In genomic region chr11:11961399-11962028, GRCh38 we compare ENCODE assay signal across 18 cellular contexts. TPM values are rescaled to one million over a fixed set of nuclear protein-coding genes. Genes with fewer than 3 reads are reported as not detected.
DNase-seq lines count a peak whose midpoint lies in the region; ATAC-seq and TF ChIP-seq lines count a peak whose summit lies in the region.
"Had no signal": no experiment of that assay in that cellular context is flagged by ENCODE, and none has a peak within 500 bp of the region (broad histone marks: within the 10 kb centered on the region; RNA-seq: fewer than 3 reads in every experiment).

No MANE protein-coding gene starts in this region.

- peaks cover 36% of the 10 kb centered on the region for H3K36me3 Mint-ChIP-seq in activated CD8-positive, alpha-beta T cell treated with anti-CD3 and anti-CD28 coated beads, Interleukin-2, amount 10 ng/mL, durations not matched to agents 7 days and 5 days (ENCODE audit: low read depth)
- peaks cover 5% of the 10 kb centered on the region for H3K36me3 Mint-ChIP-seq in activated CD8-positive, alpha-beta T cell treated with anti-CD3 and anti-CD28 coated beads for 36 hours (ENCODE audit: low read depth)
- H3K36me3 Mint-ChIP-seq in GM23338 (ENCODE audit: low read depth), result peaks cover 4% of the 10 kb centered on the region; the same call in 1 of the 3 replicates

- 88 to 98% (median 96%) methylated on average over 3 of the region's 3 CpGs for WGBS in spleen, 5 donors

- H3K27me3 ChIP-seq in GM23338 (ENCODE audit: insufficient read depth) (no peaks in the 10 kb centered on the region), spleen (replicated peaks in 1 of 7) (peaks cover 0 to 10% (median 0%) of the 10 kb centered on the region in 7 donors)
- H3K27me3 ChIP-seq: adrenal gland, breast epithelium, testis had no signal

- no peak overlapping the region for H2AFZ ChIP-seq in GM23338

- H4K20me1 ChIP-seq in GM23338 (replicated peaks; ENCODE audit: insufficient read depth), result no peaks in the 10 kb centered on the region

- H3K4me2 ChIP-seq in GM23338, result no peak overlapping the region

- H3K4me1 Mint-ChIP-seq in activated CD8-positive, alpha-beta T cell treated with anti-CD3 and anti-CD28 coated beads, Interleukin-2, amount 10 ng/mL, durations not matched to agents 7 days and 5 days (ENCODE audit: low read depth), result peaks cover 43% of the 10 kb centered on the region
- peaks cover 24% of the 10 kb centered on the region for H3K4me1 Mint-ChIP-seq in activated CD8-positive, alpha-beta T cell treated with anti-CD3 and anti-CD28 coated beads for 36 hours (ENCODE audit: low read depth)
- H3K4me1 Mint-ChIP-seq in GM23338, result peaks cover 3% of the 10 kb centered on the region; the same call in 2 of the 3 replicates

- H3K79me2 ChIP-seq in GM23338 (replicated peaks; ENCODE audit: insufficient read depth), result no peaks in the 10 kb centered on the region

- peak overlapping the region; percentile 81 for H3K27ac Mint-ChIP-seq in activated CD8-positive, alpha-beta T cell treated with anti-CD3 and anti-CD28 coated beads, Interleukin-2, amount 10 ng/mL, durations not matched to agents 7 days and 5 days
- no peak overlapping the region for H3K27ac Mint-ChIP-seq in activated CD8-positive, alpha-beta T cell treated with anti-CD3 and anti-CD28 coated beads for 36 hours
- H3K27ac Mint-ChIP-seq in GM23338, result no peak overlapping the region

- H3K36me3 ChIP-seq in GM23338 (ENCODE audit: insufficient read depth) (no peaks in the 10 kb centered on the region), spleen (peaks cover 0 to 24% (median 8%) of the 10 kb centered on the region in 6 donors)

- H3K9me3 Mint-ChIP-seq in activated CD8-positive, alpha-beta T cell treated with anti-CD3 and anti-CD28 coated beads, Interleukin-2, amount 10 ng/mL, durations not matched to agents 7 days and 5 days (ENCODE audit: insufficient read depth), result peaks cover 5% of the 10 kb centered on the region
- no peaks in the 10 kb centered on the region for H3K9me3 Mint-ChIP-seq in activated CD8-positive, alpha-beta T cell treated with anti-CD3 and anti-CD28 coated beads for 36 hours
- no peaks in the 10 kb centered on the region for H3K9me3 Mint-ChIP-seq in GM23338

- H3K9me3 ChIP-seq in spleen, result no peaks in the 10 kb centered on the region
- H3K9me3 ChIP-seq: adrenal gland, breast epithelium, testis had no signal

- no peak for TF ChIP-seq POLR2A in spleen (IDR thresholded peaks at IDR 0.05)

- CTCF ChIA-PET in activated CD8-positive, alpha-beta T cell treated with anti-CD3 and anti-CD28 coated beads, Interleukin-2, amount 10 ng/mL, durations not matched to agents 7 days and 5 days (lab: Charles Lee), result interaction anchor here (0.9 to 1.4 kb wide), 4 partner anchors 12 to 320 kb away, joined by 3 to 4 read pairs (median 4); no protein-coding TSS in a partner anchor
- CTCF ChIA-PET in activated CD8-positive, alpha-beta T cell treated with anti-CD3 and anti-CD28 coated beads for 36 hours (lab: Charles Lee), result interaction anchor here (0.8 to 1.6 kb wide), 4 partner anchors 40 to 162 kb away, joined by 3 to 8 read pairs (median 3); no protein-coding TSS in a partner anchor

- no peak for ATAC-seq in activated CD8-positive, alpha-beta T cell treated with anti-CD3 and anti-CD28 coated beads, Interleukin-2, amount 10 ng/mL, durations not matched to agents 7 days and 5 days
- no peak for ATAC-seq in activated CD8-positive, alpha-beta T cell treated with anti-CD3 and anti-CD28 coated beads for 36 hours
- ATAC-seq in GM23338 (no peak; the same call in 2 of the 3 replicates), GM21526 (IDR thresholded peaks at IDR 0.05; ENCODE audit: low FRiP score, unreplicated experiment) (no peak), HG03159 (IDR thresholded peaks at IDR 0.05; ENCODE audit: unreplicated experiment) (no peak)

- no peak for TF ChIP-seq CTCF in activated CD8-positive, alpha-beta T cell treated with anti-CD3 and anti-CD28 coated beads for 36 hours (IDR thresholded peaks at IDR 0.05)
- TF ChIP-seq CTCF in GM23338 (conservative IDR thresholded peaks at IDR 0.05; ENCODE audit: low read depth in 2 of 2), result no peak
- TF ChIP-seq CTCF in epithelial cell of esophagus (IDR thresholded peaks at IDR 0.05; ENCODE audit: insufficient read depth, low read depth, low read length, missing control alignments), result no peak
- no peak for TF ChIP-seq CTCF in spleen (IDR thresholded peaks at IDR 0.05 in 8 of 11, conservative IDR thresholded peaks at IDR 0.05 in 3 of 11)

- H3K4me3 Mint-ChIP-seq in activated CD8-positive, alpha-beta T cell treated with anti-CD3 and anti-CD28 coated beads, Interleukin-2, amount 10 ng/mL, durations not matched to agents 7 days and 5 days, result peak overlapping the region; percentile 37
- no peak overlapping the region for H3K4me3 Mint-ChIP-seq in activated CD8-positive, alpha-beta T cell treated with anti-CD3 and anti-CD28 coated beads for 36 hours
- H3K4me3 Mint-ChIP-seq in GM23338, result no peak overlapping the region
- H3K4me3 Mint-ChIP-seq: CD14-positive monocyte had no signal

- H3K27ac ChIP-seq in GM23338 (ENCODE audit: low read depth) (no peak overlapping the region), spleen (peak overlapping the region in 1 of 8 donors; percentile 56)
- H3K27ac ChIP-seq: adrenal gland, breast epithelium, testis had no signal

- no peaks in the 10 kb centered on the region for H3K9me2 ChIP-seq in GM23338 (ENCODE audit: insufficient read depth)

- H3K4me1 ChIP-seq in GM23338 (ENCODE audit: insufficient read depth) (0 out of 2 replicates have a peak, but pooled peaks cover 2% of the 10 kb centered on the region), spleen (peaks cover 0 to 20% (median 5%) of the 10 kb centered on the region in 6 donors)
- H3K4me1 ChIP-seq: adrenal gland, breast epithelium had no signal

- H3K27me3 Mint-ChIP-seq in activated CD8-positive, alpha-beta T cell treated with anti-CD3 and anti-CD28 coated beads, Interleukin-2, amount 10 ng/mL, durations not matched to agents 7 days and 5 days (ENCODE audit: low read depth), result peaks cover 8% of the 10 kb centered on the region
- no peaks in the 10 kb centered on the region for H3K27me3 Mint-ChIP-seq in activated CD8-positive, alpha-beta T cell treated with anti-CD3 and anti-CD28 coated beads for 36 hours
- H3K27me3 Mint-ChIP-seq in GM23338 (ENCODE audit: insufficient read depth, low read depth, poor library complexity), result peaks cover 8% of the 10 kb centered on the region

- POLR2A ChIA-PET in activated CD8-positive, alpha-beta T cell treated with anti-CD3 and anti-CD28 coated beads, Interleukin-2, amount 10 ng/mL, durations not matched to agents 7 days and 5 days (lab: Charles Lee), result interaction anchor here (1.0 kb wide), 1 partner anchor 12 kb away, joined by 3 read pairs; no protein-coding TSS in a partner anchor
- POLR2A ChIA-PET in activated CD8-positive, alpha-beta T cell treated with anti-CD3 and anti-CD28 coated beads for 36 hours (lab: Charles Lee), result no interaction called here

- no peak for DNase-seq in activated CD8-positive, alpha-beta T cell treated with anti-CD3 and anti-CD28 coated beads, Interleukin-2, amount 10 ng/mL, durations not matched to agents 7 days and 5 days
- DNase-seq in activated CD8-positive, alpha-beta T cell treated with anti-CD3 and anti-CD28 coated beads for 36 hours, result no peak
- peak; percentile 17 for DNase-seq in GM23338 (ENCODE audit: low spot score)
- DNase-seq in epithelial cell of esophagus (ENCODE audit: low read depth), result peak; percentile 64
- peak; percentile 23 for DNase-seq in spleen
- DNase-seq: activated CD4-positive, alpha-beta T cell treated with anti-CD3 and anti-CD28 coated beads for 1 hour; DMS79; HCEC 1CT; hippocampal formation; mesenchymal stem cell; NCI-H524; SW 1271; testis had no signal

- intact Hi-C loops in activated CD8-positive, alpha-beta T cell treated with anti-CD3 and anti-CD28 coated beads for 36 hours (cut with micrococcal nuclease), result loop anchor here (10.0 kb wide), 1 partner anchor 167 kb away; no protein-coding TSS in a partner anchor
- intact Hi-C loops in spleen (cut with DNase I; ENCODE audit: low total_unique reads), result no loop called here

- H3K4me3 ChIP-seq in GM23338 (no peak overlapping the region), epithelial cell of esophagus (ENCODE audit: low read length) (no peak overlapping the region), spleen (no peak overlapping the region)
- H3K4me3 ChIP-seq: adrenal gland, breast epithelium, testis had no signal

- H3F3A ChIP-seq in GM23338 (replicated peaks; ENCODE audit: low read depth), result no peaks in the 10 kb centered on the region

TF ChIP-seq in GM23338, 12 proteins besides CTCF, POLR2A, EP300 and RAD21 (continues in another document):
- TF ChIP-seq ZNF331 (CRISPR knock-in tag; IDR thresholded peaks at IDR 0.05; ENCODE audit: low read depth) (no peak), CREB1 (CRISPR knock-in tag; IDR thresholded peaks at IDR 0.05; ENCODE audit: low read depth) (no peak)

RNA-seq across cellular contexts. Expression of gene DKK3, which starts 46.9 kb away (rescaled TPM):
- under 1 TPM in 1 of 2 experiments, not detected in 1; 0.29 TPM for total RNA-seq in activated CD8-positive, alpha-beta T cell treated with anti-CD3 and anti-CD28 coated beads, Interleukin-2, amount 10 ng/mL, durations not matched to agents 7 days and 5 days
- total RNA-seq in activated CD8-positive, alpha-beta T cell treated with anti-CD3 and anti-CD28 coated beads for 36 hours, result not detected
- 31.1 and 42.2 TPM in 2 replicates for total RNA-seq in GM23338 (2014; rRNA removed; shearing (Covaris generic))
- 14.8 and 16.8 TPM in 2 replicates for polyA plus RNA-seq in GM23338 (2016; fragmentation: Nextera tagmentation; extraction: Ambion mirVana)
- 100 to 1,000 TPM in 1 of 7 donors, 10 to 100 TPM in 6; 26.9 to 111 (median 53.2) TPM for total RNA-seq in spleen
- 10 to 100 TPM in 2 of 3 donors, 1 to 10 TPM in 1; 8.6 to 14.2 (median 12.3) TPM for polyA plus RNA-seq in spleen
- polyA plus RNA-seq: CD14-positive monocyte had no signal

Comparison
In these comparisons a context has a peak if more than half of its experiments do, and no peak if none do; other contexts are left out.
1. DNase-seq: peak in GM23338 (single experiment), epithelial cell of esophagus (single experiment) and spleen (single experiment); none in activated CD8-positive, alpha-beta T cell treated with anti-CD3 and anti-CD28 coated beads, Interleukin-2, amount 10 ng/mL, durations not matched to agents 7 days and 5 days (single experiment) and activated CD8-positive, alpha-beta T cell treated with anti-CD3 and anti-CD28 coated beads for 36 hours (single experiment).
2. RNA of gene DKK3, which starts 46.9 kb away (total RNA-seq): 26.9 to 111 TPM in spleen and 31.1 to 42.2 TPM in GM23338; 0.29 TPM in activated CD8-positive, alpha-beta T cell treated with anti-CD3 and anti-CD28 coated beads, Interleukin-2, amount 10 ng/mL, durations not matched to agents 7 days and 5 days and not detected in activated CD8-positive, alpha-beta T cell treated with anti-CD3 and anti-CD28 coated beads for 36 hours; every median in the first group is over 10 times any median in the second.